Comparison of ENCODE assay signal across 8 cellular contexts in the genomic region with DNA sequence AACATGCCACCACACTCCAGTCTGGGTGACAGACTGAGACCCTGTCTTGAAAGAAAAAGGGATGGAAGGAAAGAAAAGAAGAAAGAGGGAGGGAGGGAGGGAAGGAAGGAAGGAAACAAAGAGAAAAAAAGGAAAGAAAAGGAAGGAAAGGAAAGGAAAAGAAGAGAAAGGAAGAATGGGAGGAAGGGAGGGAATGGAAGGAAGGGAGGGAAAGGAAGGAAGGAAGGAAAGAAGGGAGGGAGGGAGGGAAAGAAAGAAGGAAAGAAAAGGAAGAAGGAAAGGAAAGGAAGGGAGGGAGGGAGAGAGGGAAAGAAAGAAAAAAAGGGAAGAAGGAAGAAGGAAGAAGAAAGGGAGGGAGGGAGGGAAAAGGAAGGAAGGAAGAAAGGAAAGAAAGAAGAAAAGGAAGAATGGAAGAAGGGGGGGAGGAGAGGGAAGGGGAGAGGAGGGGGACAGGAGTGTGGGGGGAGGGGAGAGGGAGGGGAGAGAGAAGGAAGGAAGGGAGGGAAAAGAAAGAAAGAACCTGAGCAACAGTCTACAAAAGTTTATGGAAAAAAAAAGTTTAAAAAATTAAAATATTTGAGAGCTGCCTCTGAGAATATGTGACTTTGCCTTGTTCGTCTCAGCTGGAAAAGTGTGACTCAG. TPM values are rescaled to one million over a fixed set of nuclear protein-coding genes. Genes with fewer than 3 reads are reported as not detected.
DNase-seq lines count a peak whose midpoint lies in the region; ATAC-seq, FAIRE-seq and TF ChIP-seq lines count a peak whose summit lies in the region.

No MANE protein-coding gene starts in this region.

- no peaks in the 10 kb centered on the region for H3K9me2 ChIP-seq in PC-9 (ENCODE audit: insufficient read depth)

- no peak overlapping the region for H3K23ac ChIP-seq in trophoblast cell (ENCODE audit: low read length)

- peaks cover 5% of the 10 kb centered on the region; the same call in 1 of the 2 replicates for H3K36me3 ChIP-seq in PC-9 (ENCODE audit: low read depth)
- H3K36me3 ChIP-seq in endothelial cell of umbilical vein (ENCODE audit: control insufficient read depth in 2 of 2, extremely low read depth in 1 of 2, insufficient read depth in 2 of 2, low read length in 2 of 2): peaks cover 0 to 2% of the 10 kb centered on the region in 2 experiments
- H3K36me3 ChIP-seq in trophoblast cell (ENCODE audit: control insufficient read depth in 1 of 2, insufficient read depth in 2 of 2, low read length in 2 of 2): no peaks in the 10 kb centered on the region
- H3K36me3 ChIP-seq in mucosa of descending colon (ENCODE audit: low read depth): peaks cover 1% of the 10 kb centered on the region

- H2BK120ac ChIP-seq in trophoblast cell (ENCODE audit: insufficient read depth, low read length, poor library complexity): peak overlapping the region; percentile 76

- peak overlapping the region; percentile 74 for H4K91ac ChIP-seq in trophoblast cell (ENCODE audit: low read depth, low read length)

- CTCF ChIA-PET in AG04450 (lab: Charles Lee) (interaction anchor here (1.0 to 3.0 kb wide), 4 partner anchors 15 to 87 kb away, joined by 3 to 15 read pairs (median 9); no protein-coding TSS in a partner anchor), PC-9 (lab: Charles Lee) (interaction anchor here (0.6 to 1.2 kb wide), 3 partner anchors 18 to 287 kb away, joined by 3 to 8 read pairs (median 7); no protein-coding TSS in a partner anchor), endothelial cell of umbilical vein (lab: Charles Lee) (interaction anchor here (0.8 to 2.2 kb wide), 11 partner anchors 9 to 158 kb away, joined by 3 to 46 read pairs (median 4); no protein-coding TSS in a partner anchor)

- H3K4me1 ChIP-seq in PC-9 (replicated peaks; ENCODE audit: insufficient read depth) (peaks cover 76% of the 10 kb centered on the region), endothelial cell of umbilical vein (ENCODE audit: control insufficient read depth, extremely low read depth, insufficient read depth, low read length) (peaks cover 28% of the 10 kb centered on the region), trophoblast cell (ENCODE audit: control insufficient read depth in 1 of 2, insufficient read depth in 2 of 2, low read length in 2 of 2) (peaks cover 20 to 27% of the 10 kb centered on the region in 2 experiments), mucosa of descending colon (ENCODE audit: low read depth) (peaks cover 17% of the 10 kb centered on the region)

- H2AK5ac ChIP-seq in trophoblast cell (ENCODE audit: low read length): no peak overlapping the region

- peak overlapping the region; percentile 12 for H2BK5ac ChIP-seq in trophoblast cell (ENCODE audit: low read depth, low read length, poor library complexity)

- H3K14ac ChIP-seq in trophoblast cell (ENCODE audit: low read length): peak overlapping the region; percentile 17

- ATAC-seq in GM21381 (IDR thresholded peaks at IDR 0.05; ENCODE audit: unreplicated experiment) (no peak), mucosa of descending colon (no peak)

- WGBS in trophoblast cell (ENCODE audit: extremely low coverage, insufficient coverage, insufficient read length): no CpG with 5 or more reads among the region's 1 CpG

- no peaks in the 10 kb centered on the region for H3K9me1 ChIP-seq in endothelial cell of umbilical vein (replicated peaks; ENCODE audit: control insufficient read depth, extremely low read depth, insufficient read depth, low read length)

- H4K12ac ChIP-seq in trophoblast cell (ENCODE audit: low read depth, low read length): no peak overlapping the region

- dilution Hi-C loops in endothelial cell of umbilical vein (cut with MboI; ENCODE audit: extremely low pct_ligation_motif_present, low sequenced_read_pairs): no loop called here

- no peak for DNase-seq in AG04450 (ENCODE audit: low read depth, low spot score)
- no peak for DNase-seq in PC-9
- no peak for DNase-seq in endothelial cell of umbilical vein (ENCODE audit: low read depth, low spot score)
- no peak for DNase-seq in trophoblast cell
- DNase-seq in NCI-H1417 treated with DMSO at 0.1 percent for 48 hours (lab: John Stamatoyannopoulos, UW): no peak
- DNase-seq in foreskin melanocyte: no peak
- DNase-seq in mucosa of descending colon: no peak

- H3K9me3 ChIP-seq in AG04450 (ENCODE audit: control insufficient read depth, insufficient read depth, low read length) (no peaks in the 10 kb centered on the region; the same call in 1 of the 2 replicates), PC-9 (ENCODE audit: insufficient read depth, low read depth) (no peaks in the 10 kb centered on the region), endothelial cell of umbilical vein (replicated peaks; ENCODE audit: control insufficient read depth, insufficient read depth, low read length) (no peaks in the 10 kb centered on the region), trophoblast cell (ENCODE audit: insufficient read depth, low read depth, low read length) (no peaks in the 10 kb centered on the region), mucosa of descending colon (no peaks in the 10 kb centered on the region)

- H3K9ac ChIP-seq in endothelial cell of umbilical vein (replicated peaks; ENCODE audit: extremely low read depth, insufficient read depth, low read length): peak overlapping the region; percentile 54
- H3K9ac ChIP-seq in trophoblast cell (ENCODE audit: low read length): no peak overlapping the region

- no peak for FAIRE-seq in endothelial cell of umbilical vein (lab: Jason Lieb, UNC)

- H3K4me3 ChIP-seq in AG04450 (ENCODE audit: low read depth, low read length) (peak overlapping the region; percentile 38), PC-9 (peak overlapping the region; percentile 51; the same call in 1 of the 2 replicates), endothelial cell of umbilical vein (replicated peaks in 1 of 3; ENCODE audit: insufficient read depth in 1 of 3, low read depth in 1 of 3, low read length in 3 of 3) (peak overlapping the region in 1 of 3 experiments; percentile 31), trophoblast cell (ENCODE audit: low read depth, low read length) (no peak overlapping the region), mucosa of descending colon (no peak overlapping the region)

- H3K27me3 ChIP-seq in AG04450 (ENCODE audit: control insufficient read depth, insufficient read depth, low read length) (no peaks in the 10 kb centered on the region), PC-9 (ENCODE audit: insufficient read depth, low read depth) (no peaks in the 10 kb centered on the region), endothelial cell of umbilical vein (ENCODE audit: control insufficient read depth in 2 of 2, insufficient read depth in 2 of 2, low read length in 2 of 2) (no peaks in the 10 kb centered on the region), trophoblast cell (ENCODE audit: insufficient read depth, low read length) (no peaks in the 10 kb centered on the region)

- no peak for TF ChIP-seq POLR2A in endothelial cell of umbilical vein (IDR thresholded peaks at IDR 0.05; ENCODE audit: low read depth, low read length)

- H3K18ac ChIP-seq in trophoblast cell (ENCODE audit: low read length): peak overlapping the region; percentile 54

- H2BK12ac ChIP-seq in trophoblast cell (ENCODE audit: low read length): peak overlapping the region; percentile 99

- TF ChIP-seq CTCF in AG04450 (IDR thresholded peaks at IDR 0.05; ENCODE audit: low read depth, low read length): no peak
- TF ChIP-seq CTCF in PC-9 (conservative IDR thresholded peaks at IDR 0.05): no peak
- TF ChIP-seq CTCF in endothelial cell of umbilical vein (IDR thresholded peaks at IDR 0.05; ENCODE audit: extremely low read depth in 1 of 2, insufficient read depth in 1 of 2, low read depth in 1 of 2, low read length in 2 of 2): no peak
- no peak for TF ChIP-seq CTCF in mucosa of descending colon (IDR thresholded peaks at IDR 0.05)

- no peak overlapping the region for H3K4ac ChIP-seq in trophoblast cell (ENCODE audit: low read depth, low read length)

- H3F3A ChIP-seq in PC-9 (ENCODE audit: insufficient read depth, low read depth): peaks cover 77% of the 10 kb centered on the region

- no peak overlapping the region for H2AFZ ChIP-seq in PC-9
- no peak overlapping the region for H2AFZ ChIP-seq in endothelial cell of umbilical vein (ENCODE audit: low read depth, low read length)
- no peak overlapping the region for H2AFZ ChIP-seq in trophoblast cell (ENCODE audit: insufficient read depth, low read length, poor library complexity)

- intact Hi-C loops in PC-9 (cut with micrococcal nuclease; ENCODE audit: unreplicated experiment): loop anchor here (1.0 kb wide), 1 partner anchor 34 kb away; no protein-coding TSS in a partner anchor
- intact Hi-C loops in endothelial cell of umbilical vein (cut with micrococcal nuclease): loop anchor here (1.0 to 2.0 kb wide), 3 partner anchors 15 to 45 kb away; no protein-coding TSS in a partner anchor
- intact Hi-C loops in mucosa of descending colon (cut with DNase I, micrococcal nuclease): no loop called here

- H3K79me1 ChIP-seq in trophoblast cell (ENCODE audit: low read length): peaks cover 10% of the 10 kb centered on the region

- POLR2A ChIA-PET in AG04450 (lab: Yijun Ruan, JAX) (interaction anchor here (0.9 to 1.3 kb wide), 2 partner anchors 19 to 77 kb away, joined by 3 to 7 read pairs; a partner anchor contains a TSS), PC-9 (lab: Charles Lee; ENCODE audit: unreplicated experiment) (interaction anchor here (0.5 to 1.4 kb wide), 5 partner anchors 39 to 113 kb away, joined by 3 to 17 read pairs (median 4); no protein-coding TSS in a partner anchor), endothelial cell of umbilical vein (lab: Charles Lee) (no interaction called here)

- H3K79me2 ChIP-seq in PC-9 (ENCODE audit: low read depth) (peaks cover 17% of the 10 kb centered on the region), endothelial cell of umbilical vein (ENCODE audit: control insufficient read depth, insufficient read depth, low read length) (no peaks in the 10 kb centered on the region), trophoblast cell (ENCODE audit: control insufficient read depth, insufficient read depth, low read length, poor library complexity) (peaks cover 2% of the 10 kb centered on the region)

- H3K4me2 ChIP-seq in PC-9: peak overlapping the region; percentile 86
- peak overlapping the region; percentile 71 for H3K4me2 ChIP-seq in endothelial cell of umbilical vein (ENCODE audit: insufficient read depth, low read length)
- H3K4me2 ChIP-seq in trophoblast cell (ENCODE audit: low read length): peak overlapping the region; percentile 57

- no TSS peak for BruUV-seq in PC-9 (replicated peaks; lab: Mats Ljungman, UMichigan)
- BruUV-seq in endothelial cell of umbilical vein (replicated peaks; lab: Mats Ljungman, UMichigan): no TSS peak

- H4K8ac ChIP-seq in trophoblast cell (ENCODE audit: low read depth, low read length): no peak overlapping the region

- H4K20me1 ChIP-seq in PC-9 (ENCODE audit: insufficient read depth): no peaks in the 10 kb centered on the region
- no peaks in the 10 kb centered on the region for H4K20me1 ChIP-seq in endothelial cell of umbilical vein (replicated peaks; ENCODE audit: control insufficient read depth, extremely low read depth, insufficient read depth, low read length)

- H3K27ac ChIP-seq in AG04450 (ENCODE audit: low read depth, low read length): peak overlapping the region; percentile 90
- H3K27ac ChIP-seq in PC-9: peak overlapping the region; percentile 98
- peak overlapping the region; percentile 84 for H3K27ac ChIP-seq in endothelial cell of umbilical vein (ENCODE audit: insufficient read depth, low read depth, low read length)
- H3K27ac ChIP-seq in trophoblast cell (ENCODE audit: low read depth, low read length): peak overlapping the region; percentile 89

RNA-seq across cellular contexts. Expression of a gene that starts 5.1 kb away (rescaled TPM):
- polyA plus RNA-seq in AG04450 (2011; rRNA removed) (25.4 and 28.4 TPM in 2 replicates), endothelial cell of umbilical vein (15.4 and 16.8 TPM in 2 replicates)
- 40.7 and 41.5 TPM in 2 replicates for polyA minus RNA-seq in AG04450 (2011; rRNA and poly(A)+ RNA removed)
- total RNA-seq in PC-9 (2021) (37.3 and 40.9 TPM in 2 replicates), endothelial cell of umbilical vein (39.8 and 41.7 TPM in 2 replicates), mucosa of descending colon (10 to 100 TPM; 56.7 to 60.2 (median 60.1) TPM)
- polyA plus RNA-seq in endothelial cell of umbilical vein (2011; cell fraction: cytosol; rRNA removed): 17.9 and 19.4 TPM in 2 replicates
- 19.4 and 23.4 TPM in 2 replicates for polyA plus RNA-seq in endothelial cell of umbilical vein (2011; cell fraction: nucleus; rRNA removed)
- polyA plus RNA-seq in endothelial cell of umbilical vein (2012): 13.3 and 19.0 TPM in 2 replicates
- 38.0 and 39.1 TPM in 2 replicates for polyA minus RNA-seq in endothelial cell of umbilical vein
- 107 TPM for polyA minus RNA-seq in endothelial cell of umbilical vein (2011; cell fraction: cytosol; rRNA and poly(A)+ RNA removed)
- polyA minus RNA-seq in endothelial cell of umbilical vein (2011; cell fraction: nucleus; rRNA and poly(A)+ RNA removed): 47.6 and 55.9 TPM in 2 replicates
- 39.2 and 41.5 TPM in 2 replicates for polyA plus RNA-seq in trophoblast cell (2013)

RNA-seq across cellular contexts. Expression of a gene that starts 57.0 kb away (rescaled TPM):
- polyA plus RNA-seq in AG04450 (2011; rRNA removed): 6.8 and 7.7 TPM in 2 replicates
- 6.6 and 6.9 TPM in 2 replicates for polyA minus RNA-seq in AG04450 (2011; rRNA and poly(A)+ RNA removed)
- total RNA-seq in PC-9 (2021): 52.0 and 53.1 TPM in 2 replicates
- total RNA-seq in endothelial cell of umbilical vein: 11.5 and 15.0 TPM in 2 replicates
- polyA plus RNA-seq in endothelial cell of umbilical vein: 2.1 and 2.4 TPM in 2 replicates
- 2.5 and 3.3 TPM in 2 replicates for polyA plus RNA-seq in endothelial cell of umbilical vein (2011; cell fraction: cytosol; rRNA removed)
- polyA plus RNA-seq in endothelial cell of umbilical vein (2011; cell fraction: nucleus; rRNA removed): 9.7 and 12.6 TPM in 2 replicates
- polyA plus RNA-seq in endothelial cell of umbilical vein (2012): 2.6 and 4.6 TPM in 2 replicates
- 3.9 and 4.1 TPM in 2 replicates for polyA minus RNA-seq in endothelial cell of umbilical vein
- polyA minus RNA-seq in endothelial cell of umbilical vein (2011; cell fraction: cytosol; rRNA and poly(A)+ RNA removed): 8.0 TPM
- 6.6 and 8.8 TPM in 2 replicates for polyA minus RNA-seq in endothelial cell of umbilical vein (2011; cell fraction: nucleus; rRNA and poly(A)+ RNA removed)
- polyA plus RNA-seq in trophoblast cell (2013): 26.6 and 31.1 TPM in 2 replicates
- total RNA-seq in mucosa of descending colon: 100 to 1,000 TPM in 2 of 3 donors, 10 to 100 TPM in 1; 82.4 to 154 (median 115) TPM

Comparison
In these comparisons a context has a peak if more than half of its experiments do, and no peak if none do; other contexts are left out.
1. H3K4me3 ChIP-seq: peak in AG04450 (single experiment) and PC-9 (single experiment); none in trophoblast cell (single experiment) and mucosa of descending colon (single experiment).
2. intact Hi-C loops: an anchor here in PC-9 (1.0 kb wide) and endothelial cell of umbilical vein (1.0 to 2.0 kb wide); none called in mucosa of descending colon.
3. Peak in every context shown above with its lines, with median percentiles within 50 percentile points of each other: H3K27ac ChIP-seq and H3K4me2 ChIP-seq.